In the genomic region with DNA sequence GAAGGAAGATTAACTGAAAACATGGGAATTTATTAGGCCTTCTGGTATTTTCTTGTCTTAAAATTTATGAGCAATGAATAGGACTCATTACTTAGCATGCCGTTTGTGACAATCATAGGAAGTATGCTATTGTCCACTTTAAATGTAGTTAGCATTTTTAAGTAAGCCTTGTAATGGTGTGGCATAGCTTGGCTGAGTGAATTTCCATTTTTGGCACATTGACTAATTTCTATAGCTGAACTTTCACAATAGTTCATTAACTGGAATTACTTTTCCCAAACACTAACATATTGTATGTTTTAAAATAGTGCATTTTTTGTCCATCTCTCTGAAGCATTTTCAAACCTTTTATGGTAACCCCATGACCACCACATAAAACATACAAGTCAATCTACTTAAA, we compare ENCODE assay signal across 37 cellular contexts. TPM values are rescaled to one million over a fixed set of nuclear protein-coding genes. Genes with fewer than 3 reads are reported as not detected.
"Had no signal": no experiment of that assay in that cellular context is flagged by ENCODE, and none has a peak within 500 bp of the region (broad histone marks: within the 10 kb centered on the region; RNA-seq: fewer than 3 reads in every experiment).

No MANE protein-coding gene starts in this region.

- H3K27ac ChIP-seq: adrenal gland, ascending aorta, body of pancreas, brain microvascular endothelial cell, breast epithelium, cardiac muscle cell had no signal

- H3K9me3 ChIP-seq: adrenal gland, ascending aorta, body of pancreas, breast epithelium had no signal

- H3K27me3 ChIP-seq: adrenal gland, ascending aorta, body of pancreas, brain microvascular endothelial cell, breast epithelium, cardiac muscle cell had no signal

- DNase-seq: activated effector memory CD4-positive, alpha-beta T cell treated with anti-CD3 and anti-CD28 coated beads, Interleukin-2, amount 50 U/mL, for 16 hours; activated effector memory CD4-positive, alpha-beta T cell treated with Interleukin-2 at 50 U/mL for 16 hours; activated gamma-delta T cell; activated gamma-delta T cell treated with Interleukin-2 at 50 U/mL for 16 hours; activated naive CD4-positive, alpha-beta T cell; activated naive CD4-positive, alpha-beta T cell treated with anti-CD3 and anti-CD28 coated beads for 36 hours; activated naive CD4-positive, alpha-beta T cell treated with anti-CD3 and anti-CD28 coated beads, Interleukin-2, amount 10 ng/mL, durations not matched to agents 7 days and 5 days; activated naive CD4-positive, alpha-beta T cell treated with anti-CD3 and anti-CD28 coated beads, Interleukin-2, amount 50 U/mL, for 16 hours; activated naive CD4-positive, alpha-beta T cell treated with Interleukin-2 at 50 U/mL for 16 hours; activated naive CD8-positive, alpha-beta T cell treated with anti-CD3 and anti-CD28 coated beads for 36 hours; activated naive CD8-positive, alpha-beta T cell treated with anti-CD3 and anti-CD28 coated beads, Interleukin-2, amount 10 ng/mL, durations not matched to agents 7 days and 5 days; activated naive CD8-positive, alpha-beta T cell treated with anti-CD3 and anti-CD28 coated beads, Interleukin-2, amount 50 U/mL, for 24 hours; activated T-cell treated with anti-CD3 and anti-CD28 coated beads for 4 hours; activated T-cell treated with anti-CD3 and anti-CD28 coated beads, Interleukin-2, amount 50 U/mL, for 1 hour; activated T-cell treated with anti-CD3 and anti-CD28 coated beads, Interleukin-2, amount 50 U/mL, for 24 hours; activated T-cell treated with anti-CD3 and anti-CD28 coated beads, Interleukin-2, amount 50 U/mL, for 4 hours; activated T-cell treated with anti-CD3 and anti-CD28 coated beads, Interleukin-2, amount 50 U/mL, for 48 hours; activated T-cell treated with anti-CD3 and anti-CD28 coated beads, Interleukin-2, amount 50 U/mL, for 72 hours; adrenal gland; amniotic stem cell; amygdala; anterior cingulate cortex; aorta; body of pancreas; brain microvascular endothelial cell; caudate nucleus; central memory CD4-positive, alpha-beta T cell; cerebellar nuclear complex had no signal

- H3K4me1 ChIP-seq: adrenal gland, ascending aorta, body of pancreas, breast epithelium had no signal

- H3K4me3 ChIP-seq: adrenal gland, ascending aorta, body of pancreas, breast epithelium, cardiac muscle cell had no signal

- ATAC-seq: activated naive CD4-positive, alpha-beta T cell treated with anti-CD3 and anti-CD28 coated beads, Interleukin-2, amount 50 U/mL, for 72 hours; activated naive CD8-positive, alpha-beta T cell treated with anti-CD3 and anti-CD28 coated beads, Interleukin-2, amount 50 U/mL, for 24 hours; activated T-cell treated with anti-CD3 and anti-CD28 coated beads, Interleukin-2, amount 50 U/mL, for 4 hours; activated T-cell treated with anti-CD3 and anti-CD28 coated beads, Interleukin-2, amount 50 U/mL, for 72 hours; activated T-helper 17 cell treated with anti-CD3 and anti-CD28 coated beads, Interleukin-2, amount 50 U/mL, for 72 hours; body of pancreas had no signal

- H3K36me3 ChIP-seq: adrenal gland, ascending aorta, brain microvascular endothelial cell, breast epithelium, cardiac muscle cell had no signal

- FAIRE-seq: astrocyte, bronchial epithelial cell had no signal

RNA-seq across cellular contexts. Expression of a gene that starts 15.7 kb away (rescaled TPM):
- total RNA-seq: activated naive CD4-positive, alpha-beta T cell treated with anti-CD3 and anti-CD28 coated beads for 36 hours; activated naive CD4-positive, alpha-beta T cell treated with anti-CD3 and anti-CD28 coated beads, Interleukin-2, amount 50 U/mL, for 72 hours; activated naive CD8-positive, alpha-beta T cell treated with anti-CD3 and anti-CD28 coated beads for 36 hours; activated naive CD8-positive, alpha-beta T cell treated with anti-CD3 and anti-CD28 coated beads, Interleukin-2, amount 10 ng/mL, durations not matched to agents 7 days and 5 days; activated T-cell treated with anti-CD3 and anti-CD28 coated beads, Interleukin-2, amount 50 U/mL, for 4 hours; activated T-cell treated with anti-CD3 and anti-CD28 coated beads, Interleukin-2, amount 50 U/mL, for 72 hours; activated T-helper 1 cell treated with anti-CD3 and anti-CD28 coated beads, Interleukin-12 subunit alpha, Interleukin-12 subunit beta, Interleukin-2, Interleukin-4 antibody, amounts not matched to agents 30 ng/mL and 10 ng/mL and 1 ng/mL, durations not matched to agents 14 hours and 24 hours and 36 hours; activated T-helper 17 cell treated with anti-CD3 and anti-CD28 coated beads, Interleukin-2, amount 50 U/mL, for 72 hours; activated T-helper 2 cell treated with anti-CD3 and anti-CD28 coated beads, Interferon-gamma antibody, Interleukin-2, Interleukin-4, amounts not matched to agents 10 μg/mL and 5 μg/mL and 100 μg/mL, durations not matched to agents 14 hours and 24 hours and 36 hours; bronchial epithelial cell had no signal
